In the genomic region with DNA sequence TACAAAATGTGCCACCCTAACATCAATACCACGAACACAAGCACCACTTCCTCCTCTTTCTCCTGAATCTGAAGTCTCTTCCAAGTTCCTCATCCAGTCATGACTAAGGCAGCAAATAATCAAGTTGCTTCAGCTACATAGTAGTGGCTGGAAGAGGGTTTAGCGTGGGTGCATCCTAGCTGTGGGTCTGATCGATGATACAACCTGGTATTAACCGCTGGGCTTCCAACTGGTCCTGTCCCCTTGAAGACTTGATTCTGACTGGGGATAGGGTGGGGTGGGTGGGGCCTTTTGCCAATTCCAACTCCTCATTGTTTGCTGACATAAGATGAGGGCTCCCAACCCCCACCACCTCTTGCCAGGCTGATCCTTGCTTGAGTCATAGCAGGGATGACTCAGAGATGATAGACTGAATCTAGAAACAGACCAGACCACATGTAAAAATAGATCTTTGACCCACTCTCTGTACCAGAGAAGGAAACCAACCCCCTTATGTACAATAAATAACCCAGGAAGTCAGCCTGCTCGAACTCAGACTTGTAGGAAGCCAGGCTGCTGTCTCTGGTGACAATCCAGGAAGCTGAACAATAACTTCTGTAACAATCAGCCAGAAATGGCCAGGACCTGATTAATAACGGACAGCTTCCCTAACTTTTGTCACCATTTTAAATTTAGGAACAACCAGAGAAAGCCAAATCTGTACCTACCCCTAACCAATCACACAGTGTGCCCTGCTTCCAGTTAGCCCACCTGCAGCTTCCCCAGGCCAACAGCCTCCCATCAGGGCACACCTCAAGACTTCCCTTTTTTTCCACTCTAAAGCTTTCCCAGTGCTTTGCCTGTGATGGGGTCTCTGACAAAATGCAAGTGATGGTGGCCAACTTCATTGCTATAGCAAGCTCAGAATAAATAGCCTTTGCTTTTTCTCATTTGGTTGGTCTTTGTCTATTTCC, we compare ENCODE assay signal across 8 cellular contexts.
DNase-seq lines count a peak whose midpoint lies in the region; ATAC-seq and TF ChIP-seq lines count a peak whose summit lies in the region.

No MANE protein-coding gene starts in this region.

- H3K36me3 ChIP-seq in heart right ventricle (no peaks in the 10 kb centered on the region), GM23338 (ENCODE audit: insufficient read depth) (no peaks in the 10 kb centered on the region)

- peak overlapping the region in 3 of 10 donors; percentile 43 to 65 (median 52) for H3K27ac ChIP-seq in heart right ventricle
- no peak overlapping the region for H3K27ac ChIP-seq in GM23338 (ENCODE audit: low read depth)

- no peaks in the 10 kb centered on the region for H3F3A ChIP-seq in GM23338 (replicated peaks; ENCODE audit: low read depth)

- WGBS in heart right ventricle, 2 donors: 62 to 66% methylated on average over 6 of the region's 6 CpGs

- no peak overlapping the region for H3K4me3 Mint-ChIP-seq in GM23338

- H3K9me3 Mint-ChIP-seq in GM23338: 0 out of 3 replicates have a peak, but pooled peaks cover 3% of the 10 kb centered on the region

- DNase-seq in DMS153 (lab: John Stamatoyannopoulos, UW): peak; percentile 61
- DNase-seq in DMS153 treated with DMSO at 0.1 percent for 48 hours (lab: John Stamatoyannopoulos, UW; ENCODE audit: unreplicated experiment): no peak
- peak; percentile 99 for DNase-seq in MV-4-11 (lab: John Stamatoyannopoulos, UW)
- peak; percentile 71 to 76 for DNase-seq in activated T-cell treated with anti-CD3 and anti-CD28 coated beads, Interleukin-2, amount 50 U/mL, for 48 hours
- peak in 1 of 2 donors; percentile 30 for DNase-seq in heart right ventricle
- peak; percentile 68 for DNase-seq in stimulated activated CD4-positive, alpha-beta T cell treated with anti-CD3 and anti-CD28 coated beads, Interleukin-4, amount 100 ng/mL, for 24 hours
- DNase-seq in GM23338 (ENCODE audit: low spot score): no peak

- no peak overlapping the region for H3K4me2 ChIP-seq in GM23338

- H3K27me3 ChIP-seq in heart right ventricle (no peaks in the 10 kb centered on the region), GM23338 (ENCODE audit: insufficient read depth) (no peaks in the 10 kb centered on the region)

- H2AFZ ChIP-seq in GM23338: no peak overlapping the region

- H4K20me1 ChIP-seq in GM23338 (replicated peaks; ENCODE audit: insufficient read depth): no peaks in the 10 kb centered on the region

- intact Hi-C loops in heart right ventricle (cut with DNase I): loop anchor here in 4 of 10 donors (10.0 kb wide), 4 partner anchors 197 to 927 kb away; partner anchors contain the start of gene MAN1A1 (in 2 of the 4)

- 0 out of 3 replicates have a peak, but pooled peaks cover 2% of the 10 kb centered on the region for H3K36me3 Mint-ChIP-seq in GM23338 (ENCODE audit: low read depth)

- H3K4me1 ChIP-seq in heart right ventricle (peaks cover 0 to 37% (median 13%) of the 10 kb centered on the region in 9 donors), GM23338 (ENCODE audit: insufficient read depth) (no peaks in the 10 kb centered on the region)

- peak; percentile 99 for ATAC-seq in HG02571 (IDR thresholded peaks at IDR 0.05; ENCODE audit: unreplicated experiment)
- peak in 7 of 8 donors; percentile 54 to 97 (median 70) for ATAC-seq in heart right ventricle
- no peak for ATAC-seq in GM23338

- H3K4me3 ChIP-seq in heart right ventricle (no peak overlapping the region), GM23338 (no peak overlapping the region)

- no peaks in the 10 kb centered on the region for H3K9me2 ChIP-seq in GM23338 (ENCODE audit: insufficient read depth)

- H3K9me3 ChIP-seq in heart right ventricle: peaks cover 0 to 9% (median 0%) of the 10 kb centered on the region in 11 donors

- no peaks in the 10 kb centered on the region for H3K79me2 ChIP-seq in GM23338 (replicated peaks; ENCODE audit: insufficient read depth)

- TF ChIP-seq CTCF in heart right ventricle (IDR thresholded peaks at IDR 0.05): no peak
- no peak for TF ChIP-seq CTCF in GM23338 (conservative IDR thresholded peaks at IDR 0.05; ENCODE audit: low read depth in 2 of 2)

- H3K4me1 Mint-ChIP-seq in GM23338: peaks cover 4% of the 10 kb centered on the region; the same call in 1 of the 3 replicates

- H3K27ac Mint-ChIP-seq in GM23338: no peak overlapping the region

- peaks cover 4% of the 10 kb centered on the region for H3K27me3 Mint-ChIP-seq in GM23338 (ENCODE audit: insufficient read depth, low read depth, poor library complexity)

TF ChIP-seq in GM23338, 12 proteins besides CTCF, POLR2A, EP300 and RAD21 (continues in another document):
- TF ChIP-seq, protein P1, sequence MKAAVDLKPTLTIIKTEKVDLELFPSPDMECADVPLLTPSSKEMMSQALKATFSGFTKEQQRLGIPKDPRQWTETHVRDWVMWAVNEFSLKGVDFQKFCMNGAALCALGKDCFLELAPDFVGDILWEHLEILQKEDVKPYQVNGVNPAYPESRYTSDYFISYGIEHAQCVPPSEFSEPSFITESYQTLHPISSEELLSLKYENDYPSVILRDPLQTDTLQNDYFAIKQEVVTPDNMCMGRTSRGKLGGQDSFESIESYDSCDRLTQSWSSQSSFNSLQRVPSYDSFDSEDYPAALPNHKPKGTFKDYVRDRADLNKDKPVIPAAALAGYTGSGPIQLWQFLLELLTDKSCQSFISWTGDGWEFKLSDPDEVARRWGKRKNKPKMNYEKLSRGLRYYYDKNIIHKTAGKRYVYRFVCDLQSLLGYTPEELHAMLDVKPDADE (IDR thresholded peaks at IDR 0.05): no peak
- TF ChIP-seq, protein P2, sequence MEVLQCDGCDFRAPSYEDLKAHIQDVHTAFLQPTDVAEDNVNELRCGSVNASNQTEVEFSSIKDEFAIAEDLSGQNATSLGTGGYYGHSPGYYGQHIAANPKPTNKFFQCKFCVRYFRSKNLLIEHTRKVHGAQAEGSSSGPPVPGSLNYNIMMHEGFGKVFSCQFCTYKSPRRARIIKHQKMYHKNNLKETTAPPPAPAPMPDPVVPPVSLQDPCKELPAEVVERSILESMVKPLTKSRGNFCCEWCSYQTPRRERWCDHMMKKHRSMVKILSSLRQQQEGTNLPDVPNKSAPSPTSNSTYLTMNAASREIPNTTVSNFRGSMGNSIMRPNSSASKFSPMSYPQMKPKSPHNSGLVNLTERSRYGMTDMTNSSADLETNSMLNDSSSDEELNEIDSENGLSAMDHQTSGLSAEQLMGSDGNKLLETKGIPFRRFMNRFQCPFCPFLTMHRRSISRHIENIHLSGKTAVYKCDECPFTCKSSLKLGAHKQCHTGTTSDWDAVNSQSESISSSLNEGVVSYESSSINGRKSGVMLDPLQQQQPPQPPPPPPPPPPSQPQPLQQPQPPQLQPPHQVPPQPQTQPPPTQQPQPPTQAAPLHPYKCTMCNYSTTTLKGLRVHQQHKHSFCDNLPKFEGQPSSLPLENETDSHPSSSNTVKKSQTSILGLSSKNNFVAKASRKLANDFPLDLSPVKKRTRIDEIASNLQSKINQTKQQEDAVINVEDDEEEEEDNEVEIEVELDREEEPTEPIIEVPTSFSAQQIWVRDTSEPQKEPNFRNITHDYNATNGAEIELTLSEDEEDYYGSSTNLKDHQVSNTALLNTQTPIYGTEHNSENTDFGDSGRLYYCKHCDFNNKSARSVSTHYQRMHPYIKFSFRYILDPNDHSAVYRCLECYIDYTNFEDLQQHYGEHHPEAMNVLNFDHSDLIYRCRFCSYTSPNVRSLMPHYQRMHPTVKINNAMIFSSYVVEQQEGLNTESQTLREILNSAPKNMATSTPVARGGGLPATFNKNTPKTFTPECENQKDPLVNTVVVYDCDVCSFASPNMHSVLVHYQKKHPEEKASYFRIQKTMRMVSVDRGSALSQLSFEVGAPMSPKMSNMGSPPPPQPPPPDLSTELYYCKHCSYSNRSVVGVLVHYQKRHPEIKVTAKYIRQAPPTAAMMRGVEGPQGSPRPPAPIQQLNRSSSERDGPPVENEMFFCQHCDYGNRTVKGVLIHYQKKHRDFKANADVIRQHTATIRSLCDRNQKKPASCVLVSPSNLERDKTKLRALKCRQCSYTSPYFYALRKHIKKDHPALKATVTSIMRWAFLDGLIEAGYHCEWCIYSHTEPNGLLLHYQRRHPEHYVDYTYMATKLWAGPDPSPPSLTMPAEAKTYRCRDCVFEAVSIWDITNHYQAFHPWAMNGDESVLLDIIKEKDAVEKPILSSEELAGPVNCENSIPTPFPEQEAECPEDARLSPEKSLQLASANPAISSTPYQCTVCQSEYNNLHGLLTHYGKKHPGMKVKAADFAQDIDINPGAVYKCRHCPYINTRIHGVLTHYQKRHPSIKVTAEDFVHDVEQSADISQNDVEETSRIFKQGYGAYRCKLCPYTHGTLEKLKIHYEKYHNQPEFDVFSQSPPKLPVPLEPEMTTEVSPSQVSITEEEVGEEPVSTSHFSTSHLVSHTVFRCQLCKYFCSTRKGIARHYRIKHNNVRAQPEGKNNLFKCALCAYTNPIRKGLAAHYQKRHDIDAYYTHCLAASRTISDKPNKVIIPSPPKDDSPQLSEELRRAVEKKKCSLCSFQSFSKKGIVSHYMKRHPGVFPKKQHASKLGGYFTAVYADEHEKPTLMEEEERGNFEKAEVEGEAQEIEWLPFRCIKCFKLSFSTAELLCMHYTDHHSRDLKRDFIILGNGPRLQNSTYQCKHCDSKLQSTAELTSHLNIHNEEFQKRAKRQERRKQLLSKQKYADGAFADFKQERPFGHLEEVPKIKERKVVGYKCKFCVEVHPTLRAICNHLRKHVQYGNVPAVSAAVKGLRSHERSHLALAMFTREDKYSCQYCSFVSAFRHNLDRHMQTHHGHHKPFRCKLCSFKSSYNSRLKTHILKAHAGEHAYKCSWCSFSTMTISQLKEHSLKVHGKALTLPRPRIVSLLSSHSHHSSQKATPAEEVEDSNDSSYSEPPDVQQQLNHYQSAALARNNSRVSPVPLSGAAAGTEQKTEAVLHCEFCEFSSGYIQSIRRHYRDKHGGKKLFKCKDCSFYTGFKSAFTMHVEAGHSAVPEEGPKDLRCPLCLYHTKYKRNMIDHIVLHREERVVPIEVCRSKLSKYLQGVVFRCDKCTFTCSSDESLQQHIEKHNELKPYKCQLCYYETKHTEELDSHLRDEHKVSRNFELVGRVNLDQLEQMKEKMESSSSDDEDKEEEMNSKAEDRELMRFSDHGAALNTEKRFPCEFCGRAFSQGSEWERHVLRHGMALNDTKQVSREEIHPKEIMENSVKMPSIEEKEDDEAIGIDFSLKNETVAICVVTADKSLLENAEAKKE (CRISPR knock-in tag; IDR thresholded peaks at IDR 0.05): no peak
- TF ChIP-seq NANOG (IDR thresholded peaks at IDR 0.05; ENCODE audit: borderline replicate concordance): no peak

Comparison
In these comparisons a context has a peak if more than half of its experiments do, and no peak if none do; other contexts are left out.
1. DNase-seq: peak in DMS153 (single experiment), MV-4-11 (single experiment), activated T-cell treated with anti-CD3 and anti-CD28 coated beads, Interleukin-2, amount 50 U/mL, for 48 hours (2 of 2) and stimulated activated CD4-positive, alpha-beta T cell treated with anti-CD3 and anti-CD28 coated beads, Interleukin-4, amount 100 ng/mL, for 24 hours (single experiment); none in DMS153 treated with DMSO at 0.1 percent for 48 hours (single experiment) and GM23338 (single experiment).